ENCODE assay signal across 1 cellular context in genomic region chr6:2166717-2167116, GRCh38.
TF ChIP-seq lines count a peak whose summit lies in the region.

No MANE protein-coding gene starts in this region.

TF ChIP-seq in HepG2, 621 proteins besides CTCF, POLR2A, EP300 and RAD21 (continued from another document):
- no peak for TF ChIP-seq ZHX2 (IDR thresholded peaks at IDR 0.05; ENCODE audit: low read depth)
- TF ChIP-seq ZHX2 (CRISPR knock-in tag; IDR thresholded peaks at IDR 0.05; ENCODE audit: borderline replicate concordance), result no peak
- no peak for TF ChIP-seq ZSCAN30 (CRISPR knock-in tag; IDR thresholded peaks at IDR 0.05)
- TF ChIP-seq FOXA3 (CRISPR knock-in tag; IDR thresholded peaks at IDR 0.05), result 0 out of 2 replicates have a peak, but pooled peaks have one; percentile 11
- TF ChIP-seq GPBP1L1 (CRISPR knock-in tag; IDR thresholded peaks at IDR 0.05), result no peak
- TF ChIP-seq WIZ (CRISPR knock-in tag; IDR thresholded peaks at IDR 0.05), result no peak
- TF ChIP-seq KLF6 (CRISPR knock-in tag; IDR thresholded peaks at IDR 0.05), result no peak
